13 cellular contexts compared by ENCODE assay signal in the genomic region with DNA sequence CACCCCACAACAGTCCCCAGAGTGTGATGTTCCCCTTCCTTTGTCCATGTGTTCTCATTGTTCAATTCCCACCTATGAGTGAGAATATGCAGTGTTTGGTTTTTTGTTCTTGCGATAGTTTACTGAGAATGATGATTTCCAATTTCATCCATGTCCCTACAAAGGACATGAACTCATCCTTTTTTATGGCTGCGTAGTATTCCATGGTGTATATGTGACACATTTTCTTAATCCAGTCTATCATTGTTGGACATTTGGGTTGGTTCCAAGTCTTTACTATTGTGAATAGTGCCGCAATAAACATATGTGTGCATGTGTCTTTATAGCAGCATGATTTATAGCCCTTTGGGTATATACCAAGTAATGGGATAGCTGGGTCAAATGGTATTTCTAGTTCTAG. TPM values are rescaled to one million over a fixed set of nuclear protein-coding genes. Genes with fewer than 3 reads are reported as not detected.
"Had no signal": no experiment of that assay in that cellular context is flagged by ENCODE, and none has a peak within 500 bp of the region (broad histone marks: within the 10 kb centered on the region; RNA-seq: fewer than 3 reads in every experiment).

No MANE protein-coding gene starts in this region.

RNA-seq across cellular contexts. Expression of gene MASP2, which starts 36.7 kb away (rescaled TPM):
- total RNA-seq: stomach, subcutaneous adipose tissue, temporal lobe, thoracic aorta, thyroid gland, tibial nerve, transverse colon, upper lobe of left lung, upper lobe of right lung, ureter, urinary bladder, uterus, vagina had no signal
- polyA plus RNA-seq: stomach, urinary bladder had no signal
